8 cellular contexts compared by ENCODE assay signal in the genomic region with DNA sequence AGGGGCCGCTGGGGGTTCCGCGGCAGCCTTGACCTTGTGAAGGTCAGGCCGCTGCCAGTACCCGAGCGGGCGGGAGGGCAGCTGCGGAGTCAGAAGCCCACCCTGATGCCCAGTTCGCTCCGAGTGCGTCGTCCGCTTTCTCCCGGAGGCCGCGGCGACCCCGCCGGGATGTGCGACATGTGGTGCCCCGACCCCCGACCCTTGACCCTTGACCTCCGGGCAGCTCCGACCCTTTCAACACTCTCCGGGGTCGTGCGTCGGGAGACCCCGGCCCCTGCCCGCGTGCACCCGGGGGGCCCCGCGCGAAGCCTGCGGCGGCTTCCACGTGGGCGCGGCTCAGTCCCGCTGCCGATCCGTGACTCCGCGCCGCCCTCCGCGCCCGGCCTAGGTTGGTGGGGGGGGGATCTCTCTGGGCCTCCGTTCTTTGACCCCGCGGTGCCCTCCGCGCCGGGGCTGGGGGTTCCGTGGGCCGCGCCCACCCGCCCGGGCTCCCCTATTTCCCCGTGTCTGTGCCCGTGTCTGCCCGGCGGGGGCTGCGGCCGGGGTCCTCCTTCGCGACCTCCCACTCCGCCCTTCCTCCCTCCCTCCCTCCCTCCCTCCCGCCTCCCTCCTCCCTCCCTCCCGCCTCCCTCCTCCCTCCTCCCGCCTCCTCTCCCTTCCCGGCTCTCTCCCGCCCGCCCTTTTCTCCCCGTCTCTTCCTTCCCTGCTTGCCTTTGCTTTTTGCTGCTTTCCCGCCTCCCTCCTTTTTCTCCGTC. TPM values are rescaled to one million over a fixed set of nuclear protein-coding genes. Genes with fewer than 3 reads are reported as not detected.
DNase-seq lines count a peak whose midpoint lies in the region; FAIRE-seq and TF ChIP-seq lines count a peak whose summit lies in the region.

No MANE protein-coding gene starts in this region.

- H3K36me3 ChIP-seq in small intestine (ENCODE audit: control insufficient read depth in 2 of 2, insufficient read depth in 2 of 2, low read length in 2 of 2) = peaks cover 11 to 22% of the 10 kb centered on the region in 2 donors

- H3K27me3 ChIP-seq in small intestine (ENCODE audit: control insufficient read depth in 2 of 2, insufficient read depth in 2 of 2, low read length in 2 of 2) = no peaks in the 10 kb centered on the region

- H3K4me3 Mint-ChIP-seq in brain = peak overlapping the region; percentile 89 to 94 (median 92)

- H3K4me1 Mint-ChIP-seq in brain = peaks cover 68% of the 10 kb centered on the region

- CTCF ChIA-PET in GM10248 (lab: Yijun Ruan, JAX) = no interaction called here

- peak; percentile 41 for TF ChIP-seq POLR2A in H54 (IDR thresholded peaks at IDR 0.05; ENCODE audit: low read depth, low read length)

- no peaks in the 10 kb centered on the region for H3K4me1 ChIP-seq in small intestine (ENCODE audit: control insufficient read depth in 2 of 2, insufficient read depth in 1 of 2, low read depth in 1 of 2, low read length in 1 of 2)

- H3K27ac Mint-ChIP-seq in brain = peak overlapping the region; percentile 88 to 97 (median 96)

- 0% methylated on average over 24 to 70 of the region's 78 CpGs for WGBS in small intestine, 3 donors

- H3K9me3 Mint-ChIP-seq in brain = no peaks in the 10 kb centered on the region

- H3K9me3 ChIP-seq in iPS-18c (ENCODE audit: control insufficient read depth, insufficient read depth, low read length) (no peaks in the 10 kb centered on the region), small intestine (ENCODE audit: control insufficient read depth, low read depth) (no peaks in the 10 kb centered on the region)

- H3K27me3 Mint-ChIP-seq in brain = peaks cover 3% of the 10 kb centered on the region

- DNase-seq in GM10248 (ENCODE audit: extremely low spot score) = peak; percentile 73
- DNase-seq in H54 (ENCODE audit: insufficient read length, low spot score) = no peak
- DNase-seq in LoVo (ENCODE audit: low spot score) = peak; percentile 62
- DNase-seq in small intestine = peak; percentile 81
- DNase-seq in NCI-H524 (lab: John Stamatoyannopoulos, UW) = no peak
- DNase-seq in NCI-H2227 treated with DMSO at 0.1 percent for 48 hours (lab: John Stamatoyannopoulos, UW) = no peak

- FAIRE-seq in H54 (lab: Jason Lieb, UNC) (no peak), small intestine (lab: Jason Lieb, UNC) (no peak)

- peaks cover 57% of the 10 kb centered on the region for H3K36me3 Mint-ChIP-seq in brain

- TF ChIP-seq CTCF in GM10248 (IDR thresholded peaks at IDR 0.05; ENCODE audit: control extremely low read depth, extremely low read depth, low read depth, missing control alignments) (no peak), brain (conservative IDR thresholded peaks at IDR 0.05) (no peak)

- POLR2A ChIA-PET in GM10248 (lab: Yijun Ruan, JAX) = no interaction called here

- peak overlapping the region; percentile 88 to 100 for H3K27ac ChIP-seq in small intestine (ENCODE audit: low read depth in 1 of 2, low read length in 1 of 2)

- peak overlapping the region; percentile 100 for H3K4me3 ChIP-seq in iPS-18c (ENCODE audit: insufficient read depth, low read depth, low read length)
- H3K4me3 ChIP-seq in small intestine (ENCODE audit: low read depth in 1 of 2, low read length in 2 of 2) = peak overlapping the region; percentile 54 to 60

RNA-seq across cellular contexts. Expression of gene SLC25A6, which starts 0.6 kb away (rescaled TPM):
- polyA plus RNA-seq in brain (ENCODE audit: insufficient read depth, low read depth, low replicate concordance) (412 TPM), small intestine (100 to 1,000 TPM; 448 to 770 (median 710) TPM)

RNA-seq across cellular contexts. Expression of gene IL3RA, which starts 56.0 kb away (rescaled TPM):
- polyA plus RNA-seq in brain (ENCODE audit: insufficient read depth, low read depth, low replicate concordance) = 2.9 TPM
- polyA plus RNA-seq in small intestine = 10 to 100 TPM in 1 of 3 donors, under 1 TPM in 1, not detected in 1; 0.54 to 10.6 TPM

Comparison
In these comparisons a context has a peak if more than half of its experiments do, and no peak if none do; other contexts are left out.
1. DNase-seq: peak in GM10248 (single experiment), LoVo (single experiment) and small intestine (single experiment); none in H54 (single experiment), NCI-H524 (0 of 2) and NCI-H2227 treated with DMSO at 0.1 percent for 48 hours (single experiment).